Comparison of ENCODE assay signal across 8 cellular contexts in the genomic region with DNA sequence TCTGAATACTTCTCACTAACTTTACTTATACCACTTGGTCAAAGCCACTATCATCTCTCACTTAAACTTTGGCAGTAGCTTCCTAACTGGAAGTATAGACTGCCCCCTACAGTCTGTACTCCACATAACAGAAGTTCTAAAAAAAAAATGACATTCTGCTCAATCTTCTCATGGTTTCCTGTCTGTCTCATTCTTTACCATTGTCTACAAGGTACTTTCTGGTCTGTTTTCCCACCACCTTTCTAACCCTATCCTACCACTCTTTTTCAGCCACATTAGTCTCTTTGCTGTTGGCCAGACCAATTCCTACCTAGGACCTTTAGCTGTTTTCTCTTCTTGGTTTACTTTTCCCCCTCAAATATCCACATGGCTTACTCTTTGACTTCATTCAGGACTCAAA. TPM values are rescaled to one million over a fixed set of nuclear protein-coding genes. Genes with fewer than 3 reads are reported as not detected.
DNase-seq lines count a peak whose midpoint lies in the region; ATAC-seq and TF ChIP-seq lines count a peak whose summit lies in the region.

No MANE protein-coding gene starts in this region.

- H3K27ac ChIP-seq in gastrocnemius medialis, result no peak overlapping the region

- H3K27me3 ChIP-seq in gastrocnemius medialis, result no peaks in the 10 kb centered on the region

- TF ChIP-seq POLR2A in gastrocnemius medialis (IDR thresholded peaks at IDR 0.05), result no peak

- H3K9me3 ChIP-seq in gastrocnemius medialis, result no peaks in the 10 kb centered on the region

- peaks cover 42% of the 10 kb centered on the region for H3K36me3 Mint-ChIP-seq in WTC11

- no peak overlapping the region for H3K4me3 Mint-ChIP-seq in WTC11

- in situ Hi-C loops in gastrocnemius medialis (cut with MboI; ENCODE audit: low sequenced_read_pairs in 4 of 4), result loop anchor here in 3 of 4 donors (5.0 to 10.0 kb wide), 3 partner anchors 99 to 109 kb away; no protein-coding TSS in a partner anchor

- peaks cover 7 to 9% of the 10 kb centered on the region in 2 donors for H3K4me1 ChIP-seq in gastrocnemius medialis

- peaks cover 0 to 41% of the 10 kb centered on the region in 2 donors for H3K36me3 ChIP-seq in gastrocnemius medialis

- POLR2A ChIA-PET in WTC11 (lab: Charles Lee), result interaction anchor here (0.5 kb wide), 1 partner anchor 10 kb away, joined by 3 read pairs; no protein-coding TSS in a partner anchor

- H3K27me3 Mint-ChIP-seq in WTC11 (ENCODE audit: low read depth), result no peaks in the 10 kb centered on the region

- ATAC-seq in GM21515 (IDR thresholded peaks at IDR 0.05; ENCODE audit: unreplicated experiment) (peak; percentile 72), WTC11 (peak; percentile 50), gastrocnemius medialis (peak in 1 of 2 donors; percentile 78), HG03159 (IDR thresholded peaks at IDR 0.05; ENCODE audit: unreplicated experiment) (no peak)

- peak; percentile 32 to 67 for DNase-seq in NCI-H526 (lab: John Stamatoyannopoulos, UW)
- DNase-seq in NCI-H526 treated with DMSO at 0.1 percent for 48 hours (lab: John Stamatoyannopoulos, UW), result no peak
- no peak for DNase-seq in WTC11 (ENCODE audit: low spot score)
- peak; percentile 60 for DNase-seq in globus pallidus (ENCODE audit: low spot score)
- DNase-seq in gastrocnemius medialis, result no peak

- H3K9me3 Mint-ChIP-seq in WTC11, result no peaks in the 10 kb centered on the region

- CTCF ChIA-PET in WTC11 (lab: Charles Lee), result interaction anchor here (0.5 to 3.5 kb wide), 12 partner anchors 9 to 636 kb away, joined by 3 to 44 read pairs (median 5); no protein-coding TSS in a partner anchor

- peaks cover 26% of the 10 kb centered on the region for H3K4me1 Mint-ChIP-seq in WTC11

- H3K4me3 ChIP-seq in gastrocnemius medialis, result no peak overlapping the region

- TF ChIP-seq CTCF in LNCAP (IDR thresholded peaks at IDR 0.05) (peak; percentile 59), WTC11 (IDR thresholded peaks at IDR 0.05) (peak; percentile 59), gastrocnemius medialis (IDR thresholded peaks at IDR 0.05 in 4 of 5, conservative IDR thresholded peaks at IDR 0.05 in 1 of 5) (peak in 4 of 5 experiments; percentile 50 to 66 (median 58))

- intact Hi-C loops in gastrocnemius medialis (cut with DNase I; ENCODE audit: low total_unique reads), result loop anchor here (1.0 to 10.0 kb wide), 2 partner anchors 100 to 481 kb away; a partner anchor contains a TSS

- no peak overlapping the region; the same call in 1 of the 2 replicates for H3K27ac Mint-ChIP-seq in WTC11

TF ChIP-seq in WTC11, 78 proteins besides CTCF, POLR2A, EP300 and RAD21:
- TF ChIP-seq ZNF317 (CRISPR knock-in tag; IDR thresholded peaks at IDR 0.05; ENCODE audit: borderline replicate concordance, low read depth), result no peak
- no peak for TF ChIP-seq ZNF232 (CRISPR knock-in tag; IDR thresholded peaks at IDR 0.05)
- TF ChIP-seq ZNF423 (CRISPR knock-in tag; IDR thresholded peaks at IDR 0.05), result no peak
- TF ChIP-seq, protein P1, sequence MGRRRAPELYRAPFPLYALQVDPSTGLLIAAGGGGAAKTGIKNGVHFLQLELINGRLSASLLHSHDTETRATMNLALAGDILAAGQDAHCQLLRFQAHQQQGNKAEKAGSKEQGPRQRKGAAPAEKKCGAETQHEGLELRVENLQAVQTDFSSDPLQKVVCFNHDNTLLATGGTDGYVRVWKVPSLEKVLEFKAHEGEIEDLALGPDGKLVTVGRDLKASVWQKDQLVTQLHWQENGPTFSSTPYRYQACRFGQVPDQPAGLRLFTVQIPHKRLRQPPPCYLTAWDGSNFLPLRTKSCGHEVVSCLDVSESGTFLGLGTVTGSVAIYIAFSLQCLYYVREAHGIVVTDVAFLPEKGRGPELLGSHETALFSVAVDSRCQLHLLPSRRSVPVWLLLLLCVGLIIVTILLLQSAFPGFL (CRISPR knock-in tag; IDR thresholded peaks at IDR 0.05; ENCODE audit: borderline replicate concordance), result no peak
- TF ChIP-seq, protein P2, sequence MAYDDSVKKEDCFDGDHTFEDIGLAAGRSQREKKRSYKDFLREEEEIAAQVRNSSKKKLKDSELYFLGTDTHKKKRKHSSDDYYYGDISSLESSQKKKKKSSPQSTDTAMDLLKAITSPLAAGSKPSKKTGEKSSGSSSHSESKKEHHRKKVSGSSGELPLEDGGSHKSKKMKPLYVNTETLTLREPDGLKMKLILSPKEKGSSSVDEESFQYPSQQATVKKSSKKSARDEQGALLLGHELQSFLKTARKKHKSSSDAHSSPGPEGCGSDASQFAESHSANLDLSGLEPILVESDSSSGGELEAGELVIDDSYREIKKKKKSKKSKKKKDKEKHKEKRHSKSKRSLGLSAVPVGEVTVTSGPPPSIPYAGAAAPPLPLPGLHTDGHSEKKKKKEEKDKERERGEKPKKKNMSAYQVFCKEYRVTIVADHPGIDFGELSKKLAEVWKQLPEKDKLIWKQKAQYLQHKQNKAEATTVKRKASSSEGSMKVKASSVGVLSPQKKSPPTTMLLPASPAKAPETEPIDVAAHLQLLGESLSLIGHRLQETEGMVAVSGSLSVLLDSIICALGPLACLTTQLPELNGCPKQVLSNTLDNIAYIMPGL (CRISPR knock-in tag; IDR thresholded peaks at IDR 0.05), result no peak
- no peak for TF ChIP-seq GTF2I (CRISPR knock-in tag; conservative IDR thresholded peaks at IDR 0.05)
- TF ChIP-seq, protein P3, sequence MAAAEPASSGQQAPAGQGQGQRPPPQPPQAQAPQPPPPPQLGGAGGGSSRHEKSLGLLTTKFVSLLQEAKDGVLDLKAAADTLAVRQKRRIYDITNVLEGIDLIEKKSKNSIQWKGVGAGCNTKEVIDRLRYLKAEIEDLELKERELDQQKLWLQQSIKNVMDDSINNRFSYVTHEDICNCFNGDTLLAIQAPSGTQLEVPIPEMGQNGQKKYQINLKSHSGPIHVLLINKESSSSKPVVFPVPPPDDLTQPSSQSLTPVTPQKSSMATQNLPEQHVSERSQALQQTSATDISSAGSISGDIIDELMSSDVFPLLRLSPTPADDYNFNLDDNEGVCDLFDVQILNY (CRISPR knock-in tag; IDR thresholded peaks at IDR 0.05), result no peak
- TF ChIP-seq, protein P4, sequence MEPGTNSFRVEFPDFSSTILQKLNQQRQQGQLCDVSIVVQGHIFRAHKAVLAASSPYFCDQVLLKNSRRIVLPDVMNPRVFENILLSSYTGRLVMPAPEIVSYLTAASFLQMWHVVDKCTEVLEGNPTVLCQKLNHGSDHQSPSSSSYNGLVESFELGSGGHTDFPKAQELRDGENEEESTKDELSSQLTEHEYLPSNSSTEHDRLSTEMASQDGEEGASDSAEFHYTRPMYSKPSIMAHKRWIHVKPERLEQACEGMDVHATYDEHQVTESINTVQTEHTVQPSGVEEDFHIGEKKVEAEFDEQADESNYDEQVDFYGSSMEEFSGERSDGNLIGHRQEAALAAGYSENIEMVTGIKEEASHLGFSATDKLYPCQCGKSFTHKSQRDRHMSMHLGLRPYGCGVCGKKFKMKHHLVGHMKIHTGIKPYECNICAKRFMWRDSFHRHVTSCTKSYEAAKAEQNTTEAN (CRISPR knock-in tag; IDR thresholded peaks at IDR 0.05), result no peak
- TF ChIP-seq TCF7 (CRISPR knock-in tag; IDR thresholded peaks at IDR 0.05; ENCODE audit: low read depth), result no peak
- TF ChIP-seq, protein P5, sequence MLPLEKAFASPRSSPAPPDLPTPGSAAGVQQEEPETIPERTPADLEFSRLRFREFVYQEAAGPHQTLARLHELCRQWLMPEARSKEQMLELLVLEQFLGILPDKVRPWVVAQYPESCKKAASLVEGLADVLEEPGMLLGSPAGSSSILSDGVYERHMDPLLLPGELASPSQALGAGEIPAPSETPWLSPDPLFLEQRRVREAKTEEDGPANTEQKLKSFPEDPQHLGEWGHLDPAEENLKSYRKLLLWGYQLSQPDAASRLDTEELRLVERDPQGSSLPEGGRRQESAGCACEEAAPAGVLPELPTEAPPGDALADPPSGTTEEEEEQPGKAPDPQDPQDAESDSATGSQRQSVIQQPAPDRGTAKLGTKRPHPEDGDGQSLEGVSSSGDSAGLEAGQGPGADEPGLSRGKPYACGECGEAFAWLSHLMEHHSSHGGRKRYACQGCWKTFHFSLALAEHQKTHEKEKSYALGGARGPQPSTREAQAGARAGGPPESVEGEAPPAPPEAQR (CRISPR knock-in tag; IDR thresholded peaks at IDR 0.05), result no peak
- TF ChIP-seq TEAD4 (CRISPR knock-in tag; IDR thresholded peaks at IDR 0.05), result no peak
- TF ChIP-seq NR2C2 (CRISPR knock-in tag; IDR thresholded peaks at IDR 0.05), result no peak
- TF ChIP-seq SMAD4 (CRISPR knock-in tag; IDR thresholded peaks at IDR 0.05), result no peak
- TF ChIP-seq ETV6 (CRISPR knock-in tag; IDR thresholded peaks at IDR 0.05), result no peak
- TF ChIP-seq ELF4 (CRISPR knock-in tag; IDR thresholded peaks at IDR 0.05; ENCODE audit: low read depth), result no peak
- TF ChIP-seq, protein P6, sequence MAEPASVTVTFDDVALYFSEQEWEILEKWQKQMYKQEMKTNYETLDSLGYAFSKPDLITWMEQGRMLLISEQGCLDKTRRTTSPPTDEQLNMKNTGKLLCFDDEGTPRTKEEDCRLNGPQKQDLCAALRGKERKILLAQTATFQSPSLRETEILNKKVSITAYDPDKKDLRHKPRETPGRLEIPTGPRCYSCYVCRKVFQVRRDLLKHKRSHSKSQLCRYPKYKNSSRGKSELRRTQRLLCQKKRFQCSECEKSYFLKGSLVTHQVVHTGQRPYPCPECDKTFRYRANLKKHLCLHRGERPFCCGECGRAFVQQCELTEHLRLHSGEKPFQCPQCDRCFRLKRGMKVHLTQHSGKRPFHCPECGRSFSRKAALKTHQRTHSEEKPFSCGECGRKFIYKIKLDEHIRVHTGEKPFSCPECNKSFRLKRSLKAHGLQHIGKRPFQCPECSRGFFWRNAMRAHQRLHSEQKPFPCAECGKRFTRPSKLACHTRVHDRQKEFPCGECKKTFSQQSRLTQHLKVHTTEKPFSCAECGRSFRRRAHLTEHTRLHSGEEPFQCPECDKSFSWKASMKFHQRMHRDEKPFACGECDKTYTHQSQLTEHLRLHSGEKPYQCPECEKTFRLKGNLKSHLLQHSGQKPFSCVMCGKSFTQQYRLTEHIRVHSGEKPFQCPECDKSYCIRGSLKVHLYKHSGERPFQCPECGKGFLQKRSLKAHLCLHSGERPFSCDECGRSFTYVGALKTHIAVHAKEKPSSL (CRISPR knock-in tag; conservative IDR thresholded peaks at IDR 0.05), result no peak
- TF ChIP-seq, protein P7, sequence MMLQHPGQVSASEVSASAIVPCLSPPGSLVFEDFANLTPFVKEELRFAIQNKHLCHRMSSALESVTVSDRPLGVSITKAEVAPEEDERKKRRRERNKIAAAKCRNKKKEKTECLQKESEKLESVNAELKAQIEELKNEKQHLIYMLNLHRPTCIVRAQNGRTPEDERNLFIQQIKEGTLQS (CRISPR knock-in tag; conservative IDR thresholded peaks at IDR 0.05), result no peak
- no peak for TF ChIP-seq ZNF138 (CRISPR knock-in tag; conservative IDR thresholded peaks at IDR 0.05)

RNA-seq across cellular contexts. Expression of a gene that starts 14.7 kb away (rescaled TPM):
- total RNA-seq in WTC11 (2021) (124 to 134 TPM (median 132 TPM) in 3 replicates), gastrocnemius medialis (10 to 100 TPM; 10.4 to 27.6 (median 18.6) TPM)

Comparison
In these comparisons a context has a peak if more than half of its experiments do, and no peak if none do; other contexts are left out.
1. DNase-seq: peak in NCI-H526 (2 of 2) and globus pallidus (single experiment); none in NCI-H526 treated with DMSO at 0.1 percent for 48 hours (single experiment), WTC11 (single experiment) and gastrocnemius medialis (0 of 2).
2. Peak in every context shown above with its lines, with median percentiles within 50 percentile points of each other: CTCF ChIP-seq.